1 cellular context compared by ENCODE assay signal in genomic region chr12:77047341-77048202, GRCh38.
TF ChIP-seq lines count a peak whose summit lies in the region.

No MANE protein-coding gene starts in this region.

TF ChIP-seq in GM23338, 12 proteins besides CTCF, POLR2A, EP300 and RAD21 (continued from another document):
- TF ChIP-seq ZNF462 (CRISPR knock-in tag; IDR thresholded peaks at IDR 0.05) (no peak), STAT1 (IDR thresholded peaks at IDR 0.05; ENCODE audit: unreplicated experiment) (no peak), POLR2AphosphoS5 (IDR thresholded peaks at IDR 0.05; ENCODE audit: low read depth) (no peak), ZNF331 (CRISPR knock-in tag; IDR thresholded peaks at IDR 0.05; ENCODE audit: low read depth) (no peak), NANOG (IDR thresholded peaks at IDR 0.05; ENCODE audit: borderline replicate concordance) (no peak), EZH2 (IDR thresholded peaks at IDR 0.05; ENCODE audit: low read depth, unreplicated experiment) (no peak), CREB1 (CRISPR knock-in tag; IDR thresholded peaks at IDR 0.05; ENCODE audit: low read depth) (no peak)
